ENCODE assay signal across 2 cellular contexts in genomic region chr17:74148901-74149596, GRCh38.
TF ChIP-seq lines count a peak whose summit lies in the region.

No MANE protein-coding gene starts in this region.

TF ChIP-seq in K562, 482 proteins besides CTCF, POLR2A, EP300 and RAD21:
- TF ChIP-seq ZNF316 (IDR thresholded peaks at IDR 0.05) (peak; percentile 38), TAF1 (IDR thresholded peaks at IDR 0.05; ENCODE audit: control insufficient read depth, extremely low read depth, insufficient read depth, low read length, severe bottlenecking) (no peak)

TF ChIP-seq in HepG2, 621 proteins besides CTCF, POLR2A, EP300 and RAD21:
- TF ChIP-seq EHMT2 (IDR thresholded peaks at IDR 0.05; ENCODE audit: borderline replicate concordance, low read depth, low read length) (no peak), ZNF124 (CRISPR knock-in tag; IDR thresholded peaks at IDR 0.05) (no peak), CEBPB (IDR thresholded peaks at IDR 0.05; ENCODE audit: borderline replicate concordance, low read depth, low read length) (no peak), RBFOX2 (IDR thresholded peaks at IDR 0.05; ENCODE audit: low read depth, low read length) (no peak)
- TF ChIP-seq, protein P1, sequence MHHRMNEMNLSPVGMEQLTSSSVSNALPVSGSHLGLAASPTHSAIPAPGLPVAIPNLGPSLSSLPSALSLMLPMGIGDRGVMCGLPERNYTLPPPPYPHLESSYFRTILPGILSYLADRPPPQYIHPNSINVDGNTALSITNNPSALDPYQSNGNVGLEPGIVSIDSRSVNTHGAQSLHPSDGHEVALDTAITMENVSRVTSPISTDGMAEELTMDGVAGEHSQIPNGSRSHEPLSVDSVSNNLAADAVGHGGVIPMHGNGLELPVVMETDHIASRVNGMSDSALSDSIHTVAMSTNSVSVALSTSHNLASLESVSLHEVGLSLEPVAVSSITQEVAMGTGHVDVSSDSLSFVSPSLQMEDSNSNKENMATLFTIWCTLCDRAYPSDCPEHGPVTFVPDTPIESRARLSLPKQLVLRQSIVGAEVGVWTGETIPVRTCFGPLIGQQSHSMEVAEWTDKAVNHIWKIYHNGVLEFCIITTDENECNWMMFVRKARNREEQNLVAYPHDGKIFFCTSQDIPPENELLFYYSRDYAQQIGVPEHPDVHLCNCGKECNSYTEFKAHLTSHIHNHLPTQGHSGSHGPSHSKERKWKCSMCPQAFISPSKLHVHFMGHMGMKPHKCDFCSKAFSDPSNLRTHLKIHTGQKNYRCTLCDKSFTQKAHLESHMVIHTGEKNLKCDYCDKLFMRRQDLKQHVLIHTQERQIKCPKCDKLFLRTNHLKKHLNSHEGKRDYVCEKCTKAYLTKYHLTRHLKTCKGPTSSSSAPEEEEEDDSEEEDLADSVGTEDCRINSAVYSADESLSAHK (CRISPR knock-in tag; IDR thresholded peaks at IDR 0.05; ENCODE audit: borderline replicate concordance), result no peak
